In the genomic region with DNA sequence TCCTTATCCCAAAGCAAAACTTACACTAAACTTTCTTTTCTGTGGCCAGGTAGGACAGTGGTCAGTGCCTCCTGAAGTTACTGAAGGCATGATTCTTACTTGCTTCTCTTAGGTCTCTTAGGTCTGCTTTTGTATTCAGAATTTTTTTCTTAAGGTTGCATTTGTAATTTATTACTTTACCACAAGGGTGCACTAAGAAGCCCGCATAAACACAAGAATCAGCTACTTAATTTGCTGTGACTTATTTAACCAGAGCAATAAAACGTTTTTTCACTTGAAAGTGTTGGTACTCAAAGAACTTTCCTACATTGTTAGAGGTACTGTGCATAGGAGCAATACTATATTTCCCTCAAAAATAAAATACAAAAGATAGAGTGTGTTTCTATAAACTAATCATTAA, we compare ENCODE assay signal across 1 cellular context.
TF ChIP-seq lines count a peak whose summit lies in the region.

No MANE protein-coding gene starts in this region.

TF ChIP-seq in GM23338, 12 proteins besides CTCF, POLR2A, EP300 and RAD21 (continued from another document):
- TF ChIP-seq, protein P1, sequence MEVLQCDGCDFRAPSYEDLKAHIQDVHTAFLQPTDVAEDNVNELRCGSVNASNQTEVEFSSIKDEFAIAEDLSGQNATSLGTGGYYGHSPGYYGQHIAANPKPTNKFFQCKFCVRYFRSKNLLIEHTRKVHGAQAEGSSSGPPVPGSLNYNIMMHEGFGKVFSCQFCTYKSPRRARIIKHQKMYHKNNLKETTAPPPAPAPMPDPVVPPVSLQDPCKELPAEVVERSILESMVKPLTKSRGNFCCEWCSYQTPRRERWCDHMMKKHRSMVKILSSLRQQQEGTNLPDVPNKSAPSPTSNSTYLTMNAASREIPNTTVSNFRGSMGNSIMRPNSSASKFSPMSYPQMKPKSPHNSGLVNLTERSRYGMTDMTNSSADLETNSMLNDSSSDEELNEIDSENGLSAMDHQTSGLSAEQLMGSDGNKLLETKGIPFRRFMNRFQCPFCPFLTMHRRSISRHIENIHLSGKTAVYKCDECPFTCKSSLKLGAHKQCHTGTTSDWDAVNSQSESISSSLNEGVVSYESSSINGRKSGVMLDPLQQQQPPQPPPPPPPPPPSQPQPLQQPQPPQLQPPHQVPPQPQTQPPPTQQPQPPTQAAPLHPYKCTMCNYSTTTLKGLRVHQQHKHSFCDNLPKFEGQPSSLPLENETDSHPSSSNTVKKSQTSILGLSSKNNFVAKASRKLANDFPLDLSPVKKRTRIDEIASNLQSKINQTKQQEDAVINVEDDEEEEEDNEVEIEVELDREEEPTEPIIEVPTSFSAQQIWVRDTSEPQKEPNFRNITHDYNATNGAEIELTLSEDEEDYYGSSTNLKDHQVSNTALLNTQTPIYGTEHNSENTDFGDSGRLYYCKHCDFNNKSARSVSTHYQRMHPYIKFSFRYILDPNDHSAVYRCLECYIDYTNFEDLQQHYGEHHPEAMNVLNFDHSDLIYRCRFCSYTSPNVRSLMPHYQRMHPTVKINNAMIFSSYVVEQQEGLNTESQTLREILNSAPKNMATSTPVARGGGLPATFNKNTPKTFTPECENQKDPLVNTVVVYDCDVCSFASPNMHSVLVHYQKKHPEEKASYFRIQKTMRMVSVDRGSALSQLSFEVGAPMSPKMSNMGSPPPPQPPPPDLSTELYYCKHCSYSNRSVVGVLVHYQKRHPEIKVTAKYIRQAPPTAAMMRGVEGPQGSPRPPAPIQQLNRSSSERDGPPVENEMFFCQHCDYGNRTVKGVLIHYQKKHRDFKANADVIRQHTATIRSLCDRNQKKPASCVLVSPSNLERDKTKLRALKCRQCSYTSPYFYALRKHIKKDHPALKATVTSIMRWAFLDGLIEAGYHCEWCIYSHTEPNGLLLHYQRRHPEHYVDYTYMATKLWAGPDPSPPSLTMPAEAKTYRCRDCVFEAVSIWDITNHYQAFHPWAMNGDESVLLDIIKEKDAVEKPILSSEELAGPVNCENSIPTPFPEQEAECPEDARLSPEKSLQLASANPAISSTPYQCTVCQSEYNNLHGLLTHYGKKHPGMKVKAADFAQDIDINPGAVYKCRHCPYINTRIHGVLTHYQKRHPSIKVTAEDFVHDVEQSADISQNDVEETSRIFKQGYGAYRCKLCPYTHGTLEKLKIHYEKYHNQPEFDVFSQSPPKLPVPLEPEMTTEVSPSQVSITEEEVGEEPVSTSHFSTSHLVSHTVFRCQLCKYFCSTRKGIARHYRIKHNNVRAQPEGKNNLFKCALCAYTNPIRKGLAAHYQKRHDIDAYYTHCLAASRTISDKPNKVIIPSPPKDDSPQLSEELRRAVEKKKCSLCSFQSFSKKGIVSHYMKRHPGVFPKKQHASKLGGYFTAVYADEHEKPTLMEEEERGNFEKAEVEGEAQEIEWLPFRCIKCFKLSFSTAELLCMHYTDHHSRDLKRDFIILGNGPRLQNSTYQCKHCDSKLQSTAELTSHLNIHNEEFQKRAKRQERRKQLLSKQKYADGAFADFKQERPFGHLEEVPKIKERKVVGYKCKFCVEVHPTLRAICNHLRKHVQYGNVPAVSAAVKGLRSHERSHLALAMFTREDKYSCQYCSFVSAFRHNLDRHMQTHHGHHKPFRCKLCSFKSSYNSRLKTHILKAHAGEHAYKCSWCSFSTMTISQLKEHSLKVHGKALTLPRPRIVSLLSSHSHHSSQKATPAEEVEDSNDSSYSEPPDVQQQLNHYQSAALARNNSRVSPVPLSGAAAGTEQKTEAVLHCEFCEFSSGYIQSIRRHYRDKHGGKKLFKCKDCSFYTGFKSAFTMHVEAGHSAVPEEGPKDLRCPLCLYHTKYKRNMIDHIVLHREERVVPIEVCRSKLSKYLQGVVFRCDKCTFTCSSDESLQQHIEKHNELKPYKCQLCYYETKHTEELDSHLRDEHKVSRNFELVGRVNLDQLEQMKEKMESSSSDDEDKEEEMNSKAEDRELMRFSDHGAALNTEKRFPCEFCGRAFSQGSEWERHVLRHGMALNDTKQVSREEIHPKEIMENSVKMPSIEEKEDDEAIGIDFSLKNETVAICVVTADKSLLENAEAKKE (CRISPR knock-in tag; IDR thresholded peaks at IDR 0.05), result no peak
- no peak for TF ChIP-seq CREB1 (CRISPR knock-in tag; IDR thresholded peaks at IDR 0.05; ENCODE audit: low read depth)
- no peak for TF ChIP-seq STAT1 (IDR thresholded peaks at IDR 0.05; ENCODE audit: unreplicated experiment)
- TF ChIP-seq ZNF331 (CRISPR knock-in tag; IDR thresholded peaks at IDR 0.05; ENCODE audit: low read depth), result no peak
- no peak for TF ChIP-seq NANOG (IDR thresholded peaks at IDR 0.05; ENCODE audit: borderline replicate concordance)
- no peak for TF ChIP-seq EZH2 (IDR thresholded peaks at IDR 0.05; ENCODE audit: low read depth, unreplicated experiment)
- no peak for TF ChIP-seq EZH2phosphoT487 (IDR thresholded peaks at IDR 0.05; ENCODE audit: unreplicated experiment)
